15 cellular contexts compared by ENCODE assay signal in genomic region chr9:105073147-105073546, GRCh38.
DNase-seq lines count a peak whose midpoint lies in the region; ATAC-seq and TF ChIP-seq lines count a peak whose summit lies in the region.
"Had no signal": no experiment of that assay in that cellular context is flagged by ENCODE, and none has a peak within 500 bp of the region (broad histone marks: within the 10 kb centered on the region; RNA-seq: fewer than 3 reads in every experiment).

No MANE protein-coding gene starts in this region.

- H3K79me2 ChIP-seq in PC-9 (ENCODE audit: low read depth): no peaks in the 10 kb centered on the region

- BruUV-seq in PC-9 (replicated peaks; lab: Mats Ljungman, UMichigan): no TSS peak

- H2AFZ ChIP-seq in PC-9: no peak overlapping the region; the same call in 1 of the 2 replicates

- H3F3A ChIP-seq in PC-9 (ENCODE audit: insufficient read depth, low read depth): peaks cover 29% of the 10 kb centered on the region

- ATAC-seq in HG02763 (IDR thresholded peaks at IDR 0.05; ENCODE audit: unreplicated experiment) (no peak), HG03139 (IDR thresholded peaks at IDR 0.05; ENCODE audit: unreplicated experiment) (no peak), GM19035 (IDR thresholded peaks at IDR 0.05; ENCODE audit: unreplicated experiment) (no peak)

- CTCF ChIA-PET in PC-9 (lab: Charles Lee): interaction anchor here (0.5 kb wide), 1 partner anchor 281 kb away, joined by 3 read pairs; no protein-coding TSS in a partner anchor

- H3K27me3 ChIP-seq in PC-9 (ENCODE audit: insufficient read depth, low read depth) (no peaks in the 10 kb centered on the region), subcutaneous abdominal adipose tissue (ENCODE audit: control insufficient read depth in 5 of 5, insufficient read depth in 4 of 5, low read length in 5 of 5) (no peaks in the 10 kb centered on the region)

- H4K20me1 ChIP-seq in PC-9 (ENCODE audit: insufficient read depth): no peaks in the 10 kb centered on the region

- no peak overlapping the region for H3K9ac ChIP-seq in subcutaneous abdominal adipose tissue (ENCODE audit: low read length in 5 of 5)

- DNase-seq in GM03348 (ENCODE audit: low spot score): peak; percentile 20
- DNase-seq in PC-9: no peak
- peak; percentile 35 for DNase-seq in fibroblast of peridontal ligament (ENCODE audit: extremely low read depth)
- no peak for DNase-seq in globus pallidus (ENCODE audit: low spot score)
- DNase-seq: DND-41, GF-D8, HFFc6, Kasumi-1, NCI-H1105 treated with DMSO at 0.1 percent for 48 hours, NCI-H1694, NCI-H2081 treated with DMSO at 0.1 percent for 48 hours had no signal

- no peak for TF ChIP-seq CTCF in PC-9 (conservative IDR thresholded peaks at IDR 0.05)

- H3K27ac ChIP-seq in PC-9 (0 out of 2 replicates have a peak overlapping the region, but pooled peaks have one; percentile 89), subcutaneous abdominal adipose tissue (ENCODE audit: low read depth, low read length) (peak overlapping the region; percentile 41)

- intact Hi-C loops in PC-9 (cut with micrococcal nuclease; ENCODE audit: unreplicated experiment): loop anchor here (5.0 kb wide), 1 partner anchor 44 kb away; no protein-coding TSS in a partner anchor

- no peaks in the 10 kb centered on the region for H3K9me2 ChIP-seq in PC-9 (ENCODE audit: insufficient read depth)

- no peaks in the 10 kb centered on the region for H3K36me3 ChIP-seq in PC-9 (ENCODE audit: low read depth)
- no peaks in the 10 kb centered on the region for H3K36me3 ChIP-seq in subcutaneous abdominal adipose tissue (ENCODE audit: control insufficient read depth in 5 of 5, insufficient read depth in 5 of 5, low read length in 5 of 5)

- H3K9me3 ChIP-seq in PC-9 (ENCODE audit: insufficient read depth, low read depth): peaks cover under 1% of the 10 kb centered on the region
- H3K9me3 ChIP-seq in subcutaneous abdominal adipose tissue (ENCODE audit: control insufficient read depth in 5 of 5, low read length in 5 of 5): peaks cover 0 to under 1% (median 0%) of the 10 kb centered on the region in 5 donors

- no peak overlapping the region for H3K4me2 ChIP-seq in PC-9

- POLR2A ChIA-PET in PC-9 (lab: Charles Lee; ENCODE audit: unreplicated experiment): interaction anchor here (0.6 kb wide), 1 partner anchor 80 kb away, joined by 3 read pairs; no protein-coding TSS in a partner anchor

- H3K4me1 ChIP-seq in PC-9 (replicated peaks; ENCODE audit: insufficient read depth) (peaks cover 33% of the 10 kb centered on the region), subcutaneous abdominal adipose tissue (ENCODE audit: control insufficient read depth in 5 of 5, insufficient read depth in 5 of 5, low read length in 5 of 5) (peaks cover 0 to 22% (median 7%) of the 10 kb centered on the region in 5 donors)

- H3K4me3 ChIP-seq in PC-9 (no peak overlapping the region), subcutaneous abdominal adipose tissue (ENCODE audit: low read depth in 1 of 5, low read length in 5 of 5) (no peak overlapping the region)

Comparison
In these comparisons a context has a peak if more than half of its experiments do, and no peak if none do; other contexts are left out.
1. DNase-seq: peak in GM03348 (single experiment) and fibroblast of peridontal ligament (single experiment); none in PC-9 (0 of 2) and globus pallidus (single experiment).